Comparison of ENCODE assay signal across 21 cellular contexts in genomic region chr18:37434161-37434860, GRCh38.
DNase-seq lines count a peak whose midpoint lies in the region; ATAC-seq, FAIRE-seq and TF ChIP-seq lines count a peak whose summit lies in the region.
"Had no signal": no experiment of that assay in that cellular context is flagged by ENCODE, and none has a peak within 500 bp of the region (broad histone marks: within the 10 kb centered on the region; RNA-seq: fewer than 3 reads in every experiment).

No MANE protein-coding gene starts in this region.

- TF ChIP-seq POLR2A in GM12878 (IDR thresholded peaks at IDR 0.05; ENCODE audit: low read depth, low read length), result no peak

- intact Hi-C loops in GM12878 (cut with micrococcal nuclease; ENCODE audit: unreplicated experiment), result no loop called here
- intact Hi-C loops in left lung (cut with DNase I), result no loop called here

- no peak for TF ChIP-seq RAD21 in GM12878 (IDR thresholded peaks at IDR 0.05; ENCODE audit: insufficient read depth, low read depth, low read length)

- no peak overlapping the region for H3K4me3 ChIP-seq in GM12865 (ENCODE audit: low read depth, low read length)
- no peak overlapping the region for H3K4me3 ChIP-seq in GM12878
- no peak overlapping the region for H3K4me3 ChIP-seq in left lung

- H4K20me1 ChIP-seq in GM12878 (ENCODE audit: control insufficient read depth, insufficient read depth), result no peaks in the 10 kb centered on the region

- H3K9me3 ChIP-seq in KOPT-K1 (ENCODE audit: insufficient read depth, low read length, poor library complexity, severe bottlenecking) (no peaks in the 10 kb centered on the region), GM12878 (replicated peaks; ENCODE audit: control insufficient read depth, insufficient read depth, low read length) (no peaks in the 10 kb centered on the region), left lung (peaks cover 0 to 3% of the 10 kb centered on the region in 2 donors)
- H3K9me3 ChIP-seq: BE2C had no signal

- BruUV-seq in GM12878 (replicated peaks; lab: Mats Ljungman, UMichigan), result no TSS peak

- 16% methylated on average over 13 of the region's 13 CpGs for WGBS in GM12878 (ENCODE audit: insufficient coverage, insufficient replicate concordance, low lambda C conversion rate, missing lambda C conversion rate)

- peak; percentile 54 for DNase-seq in GM12865 (ENCODE audit: low read depth)
- peak; percentile 11 for DNase-seq in GM12878 (ENCODE audit: low read depth, low spot score)
- DNase-seq in left lung, result no peak
- DNase-seq in DMS53 (lab: John Stamatoyannopoulos, UW), result no peak
- DNase-seq: ACHN; BE2C; Calu3; CD8-positive, alpha-beta T cell; DND-41; EL; GOT3; H7; HFFc6; KBM-7 had no signal

- ATAC-seq in GM12878 (peak; percentile 85), GM18873 (IDR thresholded peaks at IDR 0.05; ENCODE audit: low FRiP score, unreplicated experiment) (no peak), left lung (no peak)
- ATAC-seq: CD8-positive, alpha-beta T cell; HCT116; HepG2 had no signal

- H3K4me1 ChIP-seq in GM12878 (ENCODE audit: control insufficient read depth, insufficient read depth, low read length), result no peaks in the 10 kb centered on the region; the same call in 1 of the 2 replicates
- H3K4me1 ChIP-seq in left lung, result no peaks in the 10 kb centered on the region
- H3K4me1 ChIP-seq: BE2C had no signal

- FAIRE-seq in GM12878 (lab: Jason Lieb, UNC), result no peak
- FAIRE-seq: A204.1, GM12892, GM18507, HepG2 had no signal

- 0 out of 2 replicates have a peak overlapping the region, but pooled peaks have one; percentile 9 for H3K4me2 ChIP-seq in GM12878 (ENCODE audit: control insufficient read depth, insufficient read depth)

- H3K9ac ChIP-seq in GM12878 (ENCODE audit: control insufficient read depth, insufficient read depth, low read length), result no peak overlapping the region

- in situ Hi-C loops in GM12878 (cut with MboI), result no loop called here

- H3K27me3 ChIP-seq in GM12878 (replicated peaks in 1 of 2; ENCODE audit: control insufficient read depth in 2 of 2, insufficient read depth in 2 of 2, low read length in 1 of 2) (no peaks in the 10 kb centered on the region), left lung (peaks cover 0 to 8% of the 10 kb centered on the region in 2 donors)
- H3K27me3 ChIP-seq: BE2C had no signal

- POLR2A ChIA-PET in GM12878 (lab: Charles Lee), result no interaction called here

- CTCF ChIA-PET in GM12878 (lab: Yijun Ruan, JAX), result interaction anchor here (0.9 to 1.8 kb wide), 3 partner anchors 17 to 48 kb away, joined by 3 to 8 read pairs (median 5); no protein-coding TSS in a partner anchor

- H3K36me3 ChIP-seq in KOPT-K1 (ENCODE audit: insufficient read depth, low read length) (no peaks in the 10 kb centered on the region), GM12878 (ENCODE audit: control insufficient read depth in 2 of 2, insufficient read depth in 2 of 2, low read length in 1 of 2) (no peaks in the 10 kb centered on the region), left lung (no peaks in the 10 kb centered on the region)
- H3K36me3 ChIP-seq: BE2C had no signal

- no peak overlapping the region for H2AFZ ChIP-seq in GM12878 (ENCODE audit: control insufficient read depth, low read depth, low read length)

- no peak for TF ChIP-seq EP300 in GM12878 (IDR thresholded peaks at IDR 0.05; ENCODE audit: borderline replicate concordance in 1 of 2, control insufficient read depth in 1 of 2, low read depth in 2 of 2, low read length in 2 of 2)

- H3K27ac ChIP-seq in KOPT-K1 (ENCODE audit: low read depth, low read length, poor library complexity, severe bottlenecking) (peak overlapping the region; percentile 88), GM12878 (ENCODE audit: control insufficient read depth, insufficient read depth) (no peak overlapping the region), left lung (no peak overlapping the region)

- SMC1A ChIA-PET in GM12878 (lab: Charles Lee; ENCODE audit: uncharacterized antibody, unreplicated experiment), result interaction anchor here (3.3 kb wide), 1 partner anchor 42 kb away, joined by 12 read pairs; no protein-coding TSS in a partner anchor

- TF ChIP-seq CTCF in GM12865 (IDR thresholded peaks at IDR 0.05; ENCODE audit: insufficient read depth, low read depth, low read length, missing control alignments) (no peak), GM12878 (IDR thresholded peaks at IDR 0.05 in 2 of 3, conservative IDR thresholded peaks at IDR 0.05 in 1 of 3; ENCODE audit: control insufficient read depth in 2 of 3, extremely low read depth in 1 of 3, insufficient read depth in 1 of 3, low read depth in 3 of 3, low read length in 3 of 3) (no peak), left lung (IDR thresholded peaks at IDR 0.05) (no peak)

- no peaks in the 10 kb centered on the region for H3K79me2 ChIP-seq in GM12878 (ENCODE audit: control insufficient read depth, insufficient read depth, low read length)

- RAD21 ChIA-PET in GM12878 (lab: Charles Lee; ENCODE audit: unreplicated experiment), result interaction anchor here (2.5 kb wide), 1 partner anchor 43 kb away, joined by 11 read pairs; no protein-coding TSS in a partner anchor

TF ChIP-seq in GM12878, 131 proteins besides CTCF, POLR2A, EP300 and RAD21:
- TF ChIP-seq USF1 (IDR thresholded peaks at IDR 0.05; ENCODE audit: borderline replicate concordance, extremely low read length, insufficient read depth, low read depth, low read length), result no peak
- no peak for TF ChIP-seq RFX5 (IDR thresholded peaks at IDR 0.05; ENCODE audit: low read depth, low read length)
- TF ChIP-seq IKZF1 (conservative IDR thresholded peaks at IDR 0.05), result 0 out of 2 replicates have a peak, but pooled peaks have one; percentile 22
- TF ChIP-seq RAD51 (IDR thresholded peaks at IDR 0.05), result no peak
- TF ChIP-seq MEF2A (IDR thresholded peaks at IDR 0.05; ENCODE audit: insufficient read depth, low read depth, low read length), result no peak
- TF ChIP-seq ZNF207 (IDR thresholded peaks at IDR 0.05; ENCODE audit: borderline replicate concordance), result no peak
- no peak for TF ChIP-seq SUPT20H (IDR thresholded peaks at IDR 0.05; ENCODE audit: borderline replicate concordance, control insufficient read depth, low read depth, low read length)
- 0 out of 2 replicates have a peak, but pooled peaks have one; percentile 19 for TF ChIP-seq DPF2 (IDR thresholded peaks at IDR 0.05)
- TF ChIP-seq HDGF (IDR thresholded peaks at IDR 0.05), result no peak
- TF ChIP-seq NR2F1 (conservative IDR thresholded peaks at IDR 0.05), result 0 out of 2 replicates have a peak, but pooled peaks have one; percentile 32

Comparison
In these comparisons a context has a peak if more than half of its experiments do, and no peak if none do; other contexts are left out.
1. DNase-seq: peak in GM12865 (single experiment) and GM12878 (single experiment); none in left lung (0 of 2) and DMS53 (single experiment).